21 cellular contexts compared by ENCODE assay signal in genomic region chr10:13823046-13823711, GRCh38.
DNase-seq lines count a peak whose midpoint lies in the region; ATAC-seq and TF ChIP-seq lines count a peak whose summit lies in the region.
"Had no signal": no experiment of that assay in that cellular context is flagged by ENCODE, and none has a peak within 500 bp of the region (broad histone marks: within the 10 kb centered on the region; RNA-seq: fewer than 3 reads in every experiment).

No MANE protein-coding gene starts in this region.

- H3K4me1 ChIP-seq in neural progenitor cell, result peaks cover 34% of the 10 kb centered on the region

- peak; percentile 54 for DNase-seq in NCI-H1092 (lab: John Stamatoyannopoulos, UW)
- peak; percentile 88 for DNase-seq in NCI-H2171 (lab: John Stamatoyannopoulos, UW)
- no peak for DNase-seq in chondrocyte (ENCODE audit: low spot score)
- DNase-seq in neural progenitor cell (ENCODE audit: low spot score), result peak; percentile 40
- no peak for DNase-seq in RPMI8226
- DNase-seq in foreskin fibroblast, result no peak
- DNase-seq in MCF 10A (ENCODE audit: unreplicated experiment), result no peak
- DNase-seq in activated CD8-positive, alpha-beta T cell treated with anti-CD3 and anti-CD28 coated beads, Interleukin-2, amount 10 ng/mL, durations not matched to agents 7 days and 5 days, result no peak
- DNase-seq: activated naive CD4-positive, alpha-beta T cell; aorta; DND-41; effector CD4-positive, alpha-beta T cell; esophagus squamous epithelium; mucosa of descending colon; NCI-H1048; NCI-H774; PC-9 had no signal

- H3K79me2 ChIP-seq in neural progenitor cell (ENCODE audit: low read depth), result no peaks in the 10 kb centered on the region

- H3K4me3 Mint-ChIP-seq in chondrocyte (ENCODE audit: unreplicated experiment) (no peak overlapping the region), neural progenitor cell (no peak overlapping the region), MCF 10A (ENCODE audit: unreplicated experiment) (no peak overlapping the region)
- H3K4me3 Mint-ChIP-seq in activated CD8-positive, alpha-beta T cell treated with anti-CD3 and anti-CD28 coated beads, Interleukin-2, amount 10 ng/mL, durations not matched to agents 7 days and 5 days, result no peak overlapping the region
- H3K4me3 Mint-ChIP-seq: central memory CD8-positive, alpha-beta T cell; stimulated activated naive CD8-positive, alpha-beta T cell treated with anti-CD3 and anti-CD28 coated beads, Interleukin-15, Interleukin-2, amounts not matched to agents 100 ng/mL and 50 ng/mL, for 24 hours; type B pancreatic cell had no signal

- H3K27me3 Mint-ChIP-seq in chondrocyte (ENCODE audit: low read depth) (no peaks in the 10 kb centered on the region), neural progenitor cell (ENCODE audit: insufficient read depth, low read depth) (peaks cover 4% of the 10 kb centered on the region), MCF 10A (ENCODE audit: insufficient read depth, unreplicated experiment) (peaks cover 7% of the 10 kb centered on the region)
- peaks cover 10% of the 10 kb centered on the region for H3K27me3 Mint-ChIP-seq in activated CD8-positive, alpha-beta T cell treated with anti-CD3 and anti-CD28 coated beads, Interleukin-2, amount 10 ng/mL, durations not matched to agents 7 days and 5 days (ENCODE audit: low read depth)

- H3K27ac Mint-ChIP-seq in chondrocyte (ENCODE audit: unreplicated experiment), result peak overlapping the region; percentile 62
- peak overlapping the region; percentile 50 for H3K27ac Mint-ChIP-seq in neural progenitor cell
- no peak overlapping the region for H3K27ac Mint-ChIP-seq in MCF 10A (ENCODE audit: low read depth, unreplicated experiment)
- no peak overlapping the region for H3K27ac Mint-ChIP-seq in activated CD8-positive, alpha-beta T cell treated with anti-CD3 and anti-CD28 coated beads, Interleukin-2, amount 10 ng/mL, durations not matched to agents 7 days and 5 days
- H3K27ac Mint-ChIP-seq: stimulated activated naive CD8-positive, alpha-beta T cell treated with anti-CD3 and anti-CD28 coated beads, Interleukin-15, Interleukin-2, amounts not matched to agents 100 ng/mL and 50 ng/mL, for 24 hours; type B pancreatic cell had no signal

- H3F3A ChIP-seq in neural progenitor cell (ENCODE audit: low read depth), result peaks cover 5% of the 10 kb centered on the region

- TF ChIP-seq CTCF in chondrocyte (IDR thresholded peaks at IDR 0.05) (no peak), neural progenitor cell (IDR thresholded peaks at IDR 0.05) (no peak), foreskin fibroblast (IDR thresholded peaks at IDR 0.05; ENCODE audit: low read depth, low read length) (no peak), MCF 10A (IDR thresholded peaks at IDR 0.05; ENCODE audit: unreplicated experiment) (no peak)

- POLR2A ChIA-PET in MCF 10A (lab: Yijun Ruan, JAX), result no interaction called here
- POLR2A ChIA-PET in activated CD8-positive, alpha-beta T cell treated with anti-CD3 and anti-CD28 coated beads, Interleukin-2, amount 10 ng/mL, durations not matched to agents 7 days and 5 days (lab: Charles Lee), result no interaction called here

- ATAC-seq in activated CD8-positive, alpha-beta T cell treated with anti-CD3 and anti-CD28 coated beads, Interleukin-2, amount 10 ng/mL, durations not matched to agents 7 days and 5 days, result no peak
- ATAC-seq: mucosa of descending colon had no signal

- peak overlapping the region; percentile 25 for H3K4me2 ChIP-seq in neural progenitor cell
- H3K4me2 ChIP-seq: KMS-11, PC-9 had no signal

- no peak overlapping the region for H3K4me3 ChIP-seq in neural progenitor cell
- no peak overlapping the region for H3K4me3 ChIP-seq in foreskin fibroblast (ENCODE audit: low read depth in 1 of 2, low read length in 2 of 2)
- H3K4me3 ChIP-seq: esophagus squamous epithelium, mucosa of descending colon, PC-9 had no signal

- H3K27ac ChIP-seq in neural progenitor cell, result no peak overlapping the region
- H3K27ac ChIP-seq: esophagus squamous epithelium, KMS-11, PC-9 had no signal

- CTCF ChIA-PET in MCF 10A (lab: Yijun Ruan, JAX), result interaction anchor here (0.5 kb wide), 1 partner anchor 18 kb away, joined by 3 read pairs; no protein-coding TSS in a partner anchor
- CTCF ChIA-PET in activated CD8-positive, alpha-beta T cell treated with anti-CD3 and anti-CD28 coated beads, Interleukin-2, amount 10 ng/mL, durations not matched to agents 7 days and 5 days (lab: Charles Lee), result interaction anchor here (0.9 kb wide), 1 partner anchor 36 kb away, joined by 3 read pairs; no protein-coding TSS in a partner anchor

- intact Hi-C loops in MCF 10A (cut with micrococcal nuclease), result no loop called here

- H3K9me3 ChIP-seq in neural progenitor cell (ENCODE audit: low read depth), result no peaks in the 10 kb centered on the region
- H3K9me3 ChIP-seq: esophagus squamous epithelium, mucosa of descending colon had no signal

- no peak overlapping the region for H3K9ac ChIP-seq in neural progenitor cell
- H3K9ac ChIP-seq: KMS-11 had no signal

- peaks cover 49% of the 10 kb centered on the region for H3K4me1 Mint-ChIP-seq in chondrocyte (ENCODE audit: low read depth)
- H3K4me1 Mint-ChIP-seq in neural progenitor cell, result peaks cover 61% of the 10 kb centered on the region
- no peaks in the 10 kb centered on the region for H3K4me1 Mint-ChIP-seq in MCF 10A (ENCODE audit: insufficient read depth, unreplicated experiment)
- peaks cover 16% of the 10 kb centered on the region for H3K4me1 Mint-ChIP-seq in activated CD8-positive, alpha-beta T cell treated with anti-CD3 and anti-CD28 coated beads, Interleukin-2, amount 10 ng/mL, durations not matched to agents 7 days and 5 days (ENCODE audit: low read depth)

- H2AFZ ChIP-seq in neural progenitor cell (replicated peaks), result no peak overlapping the region
- H2AFZ ChIP-seq: PC-9 had no signal

- no peaks in the 10 kb centered on the region for H3K9me3 Mint-ChIP-seq in chondrocyte (ENCODE audit: low read depth)
- peaks cover 3% of the 10 kb centered on the region for H3K9me3 Mint-ChIP-seq in neural progenitor cell
- H3K9me3 Mint-ChIP-seq in MCF 10A (ENCODE audit: unreplicated experiment), result no peaks in the 10 kb centered on the region
- no peaks in the 10 kb centered on the region for H3K9me3 Mint-ChIP-seq in activated CD8-positive, alpha-beta T cell treated with anti-CD3 and anti-CD28 coated beads, Interleukin-2, amount 10 ng/mL, durations not matched to agents 7 days and 5 days (ENCODE audit: insufficient read depth)
- H3K9me3 Mint-ChIP-seq: central memory CD8-positive, alpha-beta T cell; stimulated activated naive CD8-positive, alpha-beta T cell treated with anti-CD3 and anti-CD28 coated beads, Interleukin-15, Interleukin-2, amounts not matched to agents 100 ng/mL and 50 ng/mL, for 24 hours; type B pancreatic cell had no signal

- H3K36me3 ChIP-seq in neural progenitor cell, result no peaks in the 10 kb centered on the region
- H3K36me3 ChIP-seq: esophagus squamous epithelium had no signal

- no TSS peak for BruUV-seq in MCF 10A (replicated peaks; lab: Mats Ljungman, UMichigan)

- no peaks in the 10 kb centered on the region for H3K27me3 ChIP-seq in neural progenitor cell

- H4K20me1 ChIP-seq in neural progenitor cell (ENCODE audit: low read depth), result peaks cover 33% of the 10 kb centered on the region

- H3K36me3 Mint-ChIP-seq in chondrocyte (ENCODE audit: low read depth), result no peaks in the 10 kb centered on the region
- H3K36me3 Mint-ChIP-seq in neural progenitor cell, result peaks cover 11% of the 10 kb centered on the region
- H3K36me3 Mint-ChIP-seq in MCF 10A (ENCODE audit: insufficient read depth, unreplicated experiment), result no peaks in the 10 kb centered on the region
- no peaks in the 10 kb centered on the region for H3K36me3 Mint-ChIP-seq in activated CD8-positive, alpha-beta T cell treated with anti-CD3 and anti-CD28 coated beads, Interleukin-2, amount 10 ng/mL, durations not matched to agents 7 days and 5 days (ENCODE audit: low read depth)

Comparison
In these comparisons a context has a peak if more than half of its experiments do, and no peak if none do; other contexts are left out.
1. DNase-seq: peak in NCI-H1092 (single experiment), NCI-H2171 (single experiment) and neural progenitor cell (single experiment); none in chondrocyte (single experiment), RPMI8226 (single experiment), foreskin fibroblast (0 of 2), MCF 10A (single experiment) and activated CD8-positive, alpha-beta T cell treated with anti-CD3 and anti-CD28 coated beads, Interleukin-2, amount 10 ng/mL, durations not matched to agents 7 days and 5 days (single experiment).
2. H3K27ac Mint-ChIP-seq: peak in chondrocyte (single experiment) and neural progenitor cell (single experiment); none in MCF 10A (single experiment) and activated CD8-positive, alpha-beta T cell treated with anti-CD3 and anti-CD28 coated beads, Interleukin-2, amount 10 ng/mL, durations not matched to agents 7 days and 5 days (single experiment).